Comparison of ENCODE assay signal across 1 cellular context in genomic region chr2:200155652-200156051, GRCh38.
TF ChIP-seq lines count a peak whose summit lies in the region.

No MANE protein-coding gene starts in this region.

TF ChIP-seq in SK-N-SH, 30 proteins besides CTCF, POLR2A, EP300 and RAD21 (continued from another document):
- TF ChIP-seq, protein P1, sequence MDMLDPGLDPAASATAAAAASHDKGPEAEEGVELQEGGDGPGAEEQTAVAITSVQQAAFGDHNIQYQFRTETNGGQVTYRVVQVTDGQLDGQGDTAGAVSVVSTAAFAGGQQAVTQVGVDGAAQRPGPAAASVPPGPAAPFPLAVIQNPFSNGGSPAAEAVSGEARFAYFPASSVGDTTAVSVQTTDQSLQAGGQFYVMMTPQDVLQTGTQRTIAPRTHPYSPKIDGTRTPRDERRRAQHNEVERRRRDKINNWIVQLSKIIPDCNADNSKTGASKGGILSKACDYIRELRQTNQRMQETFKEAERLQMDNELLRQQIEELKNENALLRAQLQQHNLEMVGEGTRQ (IDR thresholded peaks at IDR 0.05; ENCODE audit: borderline replicate concordance, low read depth, low read length), result no peak
- TF ChIP-seq JUND (IDR thresholded peaks at IDR 0.05) (no peak), NFIC (IDR thresholded peaks at IDR 0.05; ENCODE audit: borderline replicate concordance) (no peak), CHD2 (IDR thresholded peaks at IDR 0.05; ENCODE audit: low read length, partially characterized antibody) (peak; percentile 35), TCF12 (IDR thresholded peaks at IDR 0.05) (no peak), RCOR1 (IDR thresholded peaks at IDR 0.05; ENCODE audit: low read length) (peak; percentile 60), RFX5 (IDR thresholded peaks at IDR 0.05; ENCODE audit: low read length) (no peak)
- TF ChIP-seq, protein P2, sequence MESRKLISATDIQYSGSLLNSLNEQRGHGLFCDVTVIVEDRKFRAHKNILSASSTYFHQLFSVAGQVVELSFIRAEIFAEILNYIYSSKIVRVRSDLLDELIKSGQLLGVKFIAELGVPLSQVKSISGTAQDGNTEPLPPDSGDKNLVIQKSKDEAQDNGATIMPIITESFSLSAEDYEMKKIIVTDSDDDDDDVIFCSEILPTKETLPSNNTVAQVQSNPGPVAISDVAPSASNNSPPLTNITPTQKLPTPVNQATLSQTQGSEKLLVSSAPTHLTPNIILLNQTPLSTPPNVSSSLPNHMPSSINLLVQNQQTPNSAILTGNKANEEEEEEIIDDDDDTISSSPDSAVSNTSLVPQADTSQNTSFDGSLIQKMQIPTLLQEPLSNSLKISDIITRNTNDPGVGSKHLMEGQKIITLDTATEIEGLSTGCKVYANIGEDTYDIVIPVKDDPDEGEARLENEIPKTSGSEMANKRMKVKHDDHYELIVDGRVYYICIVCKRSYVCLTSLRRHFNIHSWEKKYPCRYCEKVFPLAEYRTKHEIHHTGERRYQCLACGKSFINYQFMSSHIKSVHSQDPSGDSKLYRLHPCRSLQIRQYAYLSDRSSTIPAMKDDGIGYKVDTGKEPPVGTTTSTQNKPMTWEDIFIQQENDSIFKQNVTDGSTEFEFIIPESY (IDR thresholded peaks at IDR 0.05; ENCODE audit: borderline replicate concordance, low read depth), result no peak
